10 cellular contexts compared by ENCODE assay signal in genomic region chr1:95095833-95096217, GRCh38.
DNase-seq lines count a peak whose midpoint lies in the region; ATAC-seq and TF ChIP-seq lines count a peak whose summit lies in the region.
"Had no signal": no experiment of that assay in that cellular context is flagged by ENCODE, and none has a peak within 500 bp of the region (broad histone marks: within the 10 kb centered on the region; RNA-seq: fewer than 3 reads in every experiment).

No MANE protein-coding gene starts in this region.

- H3K9me3 Mint-ChIP-seq in stimulated activated memory B cell treated with anti-CD40 and anti-IgM and Interleukin-4, amounts not matched to agents 10 μg/mL and 1 μg/mL and 100 μg/mL, for 72 hours: no peaks in the 10 kb centered on the region

- no peak for TF ChIP-seq CTCF in GM10266 (IDR thresholded peaks at IDR 0.05; ENCODE audit: control insufficient read depth, insufficient read depth, low read depth, missing control alignments)

- ATAC-seq in GM19324 (IDR thresholded peaks at IDR 0.05; ENCODE audit: low FRiP score, unreplicated experiment) (peak; percentile 98), HG02870 (IDR thresholded peaks at IDR 0.05; ENCODE audit: unreplicated experiment) (peak; percentile 97)
- ATAC-seq in stimulated activated memory B cell treated with anti-CD40 and anti-IgM and Interleukin-4, amounts not matched to agents 10 μg/mL and 1 μg/mL and 100 μg/mL, for 72 hours: peak; percentile 87
- ATAC-seq: heart left ventricle had no signal

- H3K4me3 Mint-ChIP-seq in stimulated activated memory B cell treated with anti-CD40 and anti-IgM and Interleukin-4, amounts not matched to agents 10 μg/mL and 1 μg/mL and 100 μg/mL, for 72 hours: no peak overlapping the region

- H3K4me1 Mint-ChIP-seq in stimulated activated memory B cell treated with anti-CD40 and anti-IgM and Interleukin-4, amounts not matched to agents 10 μg/mL and 1 μg/mL and 100 μg/mL, for 72 hours: peaks cover 13% of the 10 kb centered on the region

- H3K36me3 Mint-ChIP-seq in stimulated activated memory B cell treated with anti-CD40 and anti-IgM and Interleukin-4, amounts not matched to agents 10 μg/mL and 1 μg/mL and 100 μg/mL, for 72 hours: no peaks in the 10 kb centered on the region

- DNase-seq in NOMO-1 (lab: John Stamatoyannopoulos, UW; ENCODE audit: unreplicated experiment in 2 of 2) (peak; percentile 68 to 93), GM10266 (ENCODE audit: extremely low spot score) (no peak)
- DNase-seq in stimulated activated CD4-positive, alpha-beta T cell treated with anti-CD3 and anti-CD28 coated beads, Interleukin-2, amount 100 ng/mL, for 24 hours: no peak
- DNase-seq in activated CD4-positive, CD25-positive, alpha-beta regulatory T cell (lab: John Stamatoyannopoulos, UW): no peak
- DNase-seq: heart left ventricle, NCI-H1436, ovary had no signal

- H3K27me3 Mint-ChIP-seq in stimulated activated memory B cell treated with anti-CD40 and anti-IgM and Interleukin-4, amounts not matched to agents 10 μg/mL and 1 μg/mL and 100 μg/mL, for 72 hours: no peaks in the 10 kb centered on the region

- peak overlapping the region; percentile 17 for H3K27ac Mint-ChIP-seq in stimulated activated memory B cell treated with anti-CD40 and anti-IgM and Interleukin-4, amounts not matched to agents 10 μg/mL and 1 μg/mL and 100 μg/mL, for 72 hours

Comparison
In these comparisons a context has a peak if more than half of its experiments do, and no peak if none do; other contexts are left out.
1. DNase-seq: peak in NOMO-1 (2 of 2); none in GM10266 (single experiment), stimulated activated CD4-positive, alpha-beta T cell treated with anti-CD3 and anti-CD28 coated beads, Interleukin-2, amount 100 ng/mL, for 24 hours (0 of 2) and activated CD4-positive, CD25-positive, alpha-beta regulatory T cell (0 of 4).
2. Peak in every context shown above with its lines, with median percentiles within 50 percentile points of each other: ATAC-seq.